Comparison of ENCODE assay signal across 8 cellular contexts in genomic region chr10:119211625-119212441, GRCh38. TPM values are rescaled to one million over a fixed set of nuclear protein-coding genes. Genes with fewer than 3 reads are reported as not detected.
DNase-seq lines count a peak whose midpoint lies in the region; ATAC-seq and TF ChIP-seq lines count a peak whose summit lies in the region.

No MANE protein-coding gene starts in this region.

- CTCF ChIA-PET in activated CD8-positive, alpha-beta T cell treated with anti-CD3 and anti-CD28 coated beads, Interleukin-2, amount 10 ng/mL, durations not matched to agents 7 days and 5 days (lab: Charles Lee), result interaction anchor here (1.0 to 6.8 kb wide), 9 partner anchors 10 to 234 kb away, joined by 3 to 74 read pairs (median 6); no protein-coding TSS in a partner anchor

- no peak for TF ChIP-seq EP300 in suprapubic skin (IDR thresholded peaks at IDR 0.05)
- no peak for TF ChIP-seq EP300 in ovary (IDR thresholded peaks at IDR 0.05)

- ATAC-seq in activated CD8-positive, alpha-beta T cell treated with anti-CD3 and anti-CD28 coated beads, Interleukin-2, amount 10 ng/mL, durations not matched to agents 7 days and 5 days, result no peak
- ATAC-seq in HG02981 (IDR thresholded peaks at IDR 0.05; ENCODE audit: unreplicated experiment) (no peak), HG03460 (IDR thresholded peaks at IDR 0.05; ENCODE audit: unreplicated experiment) (no peak)

- peak; percentile 80 for DNase-seq in activated CD4-positive, alpha-beta T cell treated with anti-CD3 and anti-CD28 coated beads, Interleukin-2, amount 10 ng/mL, durations not matched to agents 24 days and 14 days
- no peak for DNase-seq in activated CD4-positive, alpha-beta T cell treated with anti-CD3 and anti-CD28 coated beads, Interleukin-2, amount 50 U/mL, for 1 hour
- peak; percentile 39 for DNase-seq in activated CD8-positive, alpha-beta T cell treated with anti-CD3 and anti-CD28 coated beads, Interleukin-2, amount 10 ng/mL, durations not matched to agents 7 days and 5 days
- DNase-seq in islet precursor cell (peak; percentile 64), suprapubic skin (ENCODE audit: low spot score in 2 of 2) (no peak), ovary (no peak)

- H3K4me3 ChIP-seq in suprapubic skin (peak overlapping the region; percentile 16), ovary (no peak overlapping the region)

- peaks cover 59% of the 10 kb centered on the region for H3K4me1 Mint-ChIP-seq in activated CD4-positive, alpha-beta T cell treated with anti-CD3 and anti-CD28 coated beads, Interleukin-2, amount 10 ng/mL, durations not matched to agents 24 days and 14 days
- peaks cover 57% of the 10 kb centered on the region for H3K4me1 Mint-ChIP-seq in activated CD8-positive, alpha-beta T cell treated with anti-CD3 and anti-CD28 coated beads, Interleukin-2, amount 10 ng/mL, durations not matched to agents 7 days and 5 days (ENCODE audit: low read depth)

- H3K4me1 ChIP-seq in suprapubic skin, result peaks cover 44% of the 10 kb centered on the region
- H3K4me1 ChIP-seq in ovary (ENCODE audit: insufficient read depth), result peaks cover 11% of the 10 kb centered on the region

- no peaks in the 10 kb centered on the region for H3K9me3 Mint-ChIP-seq in activated CD4-positive, alpha-beta T cell treated with anti-CD3 and anti-CD28 coated beads, Interleukin-2, amount 10 ng/mL, durations not matched to agents 24 days and 14 days
- no peaks in the 10 kb centered on the region for H3K9me3 Mint-ChIP-seq in activated CD8-positive, alpha-beta T cell treated with anti-CD3 and anti-CD28 coated beads, Interleukin-2, amount 10 ng/mL, durations not matched to agents 7 days and 5 days (ENCODE audit: insufficient read depth)

- H3K9me3 ChIP-seq in suprapubic skin, result no peaks in the 10 kb centered on the region
- no peaks in the 10 kb centered on the region for H3K9me3 ChIP-seq in ovary

- no peaks in the 10 kb centered on the region for H3K36me3 ChIP-seq in suprapubic skin
- H3K36me3 ChIP-seq in ovary, result no peaks in the 10 kb centered on the region

- TF ChIP-seq CTCF in suprapubic skin (IDR thresholded peaks at IDR 0.05) (no peak), ovary (IDR thresholded peaks at IDR 0.05) (no peak)

- peaks cover 3% of the 10 kb centered on the region for H3K36me3 Mint-ChIP-seq in activated CD4-positive, alpha-beta T cell treated with anti-CD3 and anti-CD28 coated beads, Interleukin-2, amount 10 ng/mL, durations not matched to agents 24 days and 14 days (ENCODE audit: low read depth)
- peaks cover 12% of the 10 kb centered on the region for H3K36me3 Mint-ChIP-seq in activated CD8-positive, alpha-beta T cell treated with anti-CD3 and anti-CD28 coated beads, Interleukin-2, amount 10 ng/mL, durations not matched to agents 7 days and 5 days (ENCODE audit: low read depth)

- H3K4me3 Mint-ChIP-seq in activated CD4-positive, alpha-beta T cell treated with anti-CD3 and anti-CD28 coated beads, Interleukin-2, amount 10 ng/mL, durations not matched to agents 24 days and 14 days, result peak overlapping the region; percentile 82
- H3K4me3 Mint-ChIP-seq in activated CD8-positive, alpha-beta T cell treated with anti-CD3 and anti-CD28 coated beads, Interleukin-2, amount 10 ng/mL, durations not matched to agents 7 days and 5 days, result peak overlapping the region; percentile 72

- intact Hi-C loops in activated CD4-positive, alpha-beta T cell treated with anti-CD3 and anti-CD28 coated beads, Interleukin-2, amount 10 ng/mL, durations not matched to agents 24 days and 14 days (cut with micrococcal nuclease), result loop anchor here (1.0 kb wide), 1 partner anchor 10 kb away; no protein-coding TSS in a partner anchor
- intact Hi-C loops in ovary (cut with DNase I), result loop anchor here in 1 of 4 donors (10.0 kb wide), 1 partner anchor 73 kb away; no protein-coding TSS in a partner anchor

- H3K27me3 Mint-ChIP-seq in activated CD4-positive, alpha-beta T cell treated with anti-CD3 and anti-CD28 coated beads, Interleukin-2, amount 10 ng/mL, durations not matched to agents 24 days and 14 days, result no peaks in the 10 kb centered on the region
- H3K27me3 Mint-ChIP-seq in activated CD8-positive, alpha-beta T cell treated with anti-CD3 and anti-CD28 coated beads, Interleukin-2, amount 10 ng/mL, durations not matched to agents 7 days and 5 days (ENCODE audit: low read depth), result no peaks in the 10 kb centered on the region

- peak overlapping the region; percentile 93 for H3K27ac Mint-ChIP-seq in activated CD4-positive, alpha-beta T cell treated with anti-CD3 and anti-CD28 coated beads, Interleukin-2, amount 10 ng/mL, durations not matched to agents 24 days and 14 days
- H3K27ac Mint-ChIP-seq in activated CD8-positive, alpha-beta T cell treated with anti-CD3 and anti-CD28 coated beads, Interleukin-2, amount 10 ng/mL, durations not matched to agents 7 days and 5 days, result peak overlapping the region; percentile 86

- TF ChIP-seq POLR2A in suprapubic skin (IDR thresholded peaks at IDR 0.05) (no peak), ovary (IDR thresholded peaks at IDR 0.05) (no peak)

- POLR2A ChIA-PET in activated CD8-positive, alpha-beta T cell treated with anti-CD3 and anti-CD28 coated beads, Interleukin-2, amount 10 ng/mL, durations not matched to agents 7 days and 5 days (lab: Charles Lee), result interaction anchor here (0.7 to 1.9 kb wide), 4 partner anchors 57 to 112 kb away, joined by 3 to 8 read pairs (median 3); no protein-coding TSS in a partner anchor

- H3K27ac ChIP-seq in suprapubic skin, result no peak overlapping the region
- peak overlapping the region in 1 of 2 donors; percentile 62 for H3K27ac ChIP-seq in ovary

- 32% methylated on average over 12 of the region's 12 CpGs for WGBS in suprapubic skin
- WGBS in ovary, 3 donors, result 22 to 35% (median 24%) methylated on average over 12 of the region's 12 CpGs

- no peaks in the 10 kb centered on the region for H3K27me3 ChIP-seq in suprapubic skin
- H3K27me3 ChIP-seq in ovary, result no peaks in the 10 kb centered on the region

RNA-seq across cellular contexts. Expression of gene GRK5, which starts 4.5 kb away (rescaled TPM):
- 25.6 and 27.3 TPM in 2 replicates for total RNA-seq in activated CD4-positive, alpha-beta T cell treated with anti-CD3 and anti-CD28 coated beads, Interleukin-2, amount 10 ng/mL, durations not matched to agents 24 days and 14 days
- total RNA-seq in activated CD8-positive, alpha-beta T cell treated with anti-CD3 and anti-CD28 coated beads, Interleukin-2, amount 10 ng/mL, durations not matched to agents 7 days and 5 days, result 10 to 100 TPM; 16.9 to 17.6 TPM
- total RNA-seq in suprapubic skin (1 to 10 TPM; 4.8 to 9.0 (median 6.7) TPM), ovary (100 to 1,000 TPM in 2 of 7 donors, 10 to 100 TPM in 4, 1 to 10 TPM in 1; 10.0 to 115 (median 36.9) TPM)
- polyA plus RNA-seq in ovary, result 10 to 100 TPM; 43.4 to 62.0 TPM

RNA-seq across cellular contexts. Expression of gene PRDX3, which starts 33.2 kb away (rescaled TPM):
- 179 and 180 TPM in 2 replicates for total RNA-seq in activated CD4-positive, alpha-beta T cell treated with anti-CD3 and anti-CD28 coated beads, Interleukin-2, amount 10 ng/mL, durations not matched to agents 24 days and 14 days
- 100 to 1,000 TPM; 135 to 136 TPM for total RNA-seq in activated CD8-positive, alpha-beta T cell treated with anti-CD3 and anti-CD28 coated beads, Interleukin-2, amount 10 ng/mL, durations not matched to agents 7 days and 5 days
- total RNA-seq in suprapubic skin (10 to 100 TPM; 58.8 to 78.3 (median 62.1) TPM), ovary (100 to 1,000 TPM in 2 of 7 donors, 10 to 100 TPM in 5; 65.7 to 116 (median 79.0) TPM)
- polyA plus RNA-seq in ovary, result 100 to 1,000 TPM in 1 of 2 donors, 10 to 100 TPM in 1; 90.3 to 159 TPM

RNA-seq across cellular contexts. Expression of gene SFXN4, which starts 46.3 kb away (rescaled TPM):
- 58.1 and 63.0 TPM in 2 replicates for total RNA-seq in activated CD4-positive, alpha-beta T cell treated with anti-CD3 and anti-CD28 coated beads, Interleukin-2, amount 10 ng/mL, durations not matched to agents 24 days and 14 days
- total RNA-seq in activated CD8-positive, alpha-beta T cell treated with anti-CD3 and anti-CD28 coated beads, Interleukin-2, amount 10 ng/mL, durations not matched to agents 7 days and 5 days, result 10 to 100 TPM; 35.0 to 36.7 TPM
- 10 to 100 TPM; 12.2 to 37.4 (median 15.0) TPM for total RNA-seq in suprapubic skin
- total RNA-seq in ovary, result 10 to 100 TPM; 11.8 to 54.9 (median 18.5) TPM
- 10 to 100 TPM; 18.9 to 25.8 TPM for polyA plus RNA-seq in ovary

Comparison
In these comparisons a context has a peak if more than half of its experiments do, and no peak if none do; other contexts are left out.
1. DNase-seq: peak in activated CD4-positive, alpha-beta T cell treated with anti-CD3 and anti-CD28 coated beads, Interleukin-2, amount 10 ng/mL, durations not matched to agents 24 days and 14 days (single experiment), activated CD8-positive, alpha-beta T cell treated with anti-CD3 and anti-CD28 coated beads, Interleukin-2, amount 10 ng/mL, durations not matched to agents 7 days and 5 days (single experiment) and islet precursor cell (single experiment); none in activated CD4-positive, alpha-beta T cell treated with anti-CD3 and anti-CD28 coated beads, Interleukin-2, amount 50 U/mL, for 1 hour (single experiment), suprapubic skin (0 of 2) and ovary (0 of 5).